ENCODE assay signal across 17 cellular contexts in genomic region chr2:105764059-105764458, GRCh38. TPM values are rescaled to one million over a fixed set of nuclear protein-coding genes. Genes with fewer than 3 reads are reported as not detected.
DNase-seq lines count a peak whose midpoint lies in the region; ATAC-seq and TF ChIP-seq lines count a peak whose summit lies in the region.
"Had no signal": no experiment of that assay in that cellular context is flagged by ENCODE, and none has a peak within 500 bp of the region (broad histone marks: within the 10 kb centered on the region; RNA-seq: fewer than 3 reads in every experiment).

No MANE protein-coding gene starts in this region.

- peaks cover 97% of the 10 kb centered on the region for H3K4me1 Mint-ChIP-seq in CD8-positive, alpha-beta T cell (ENCODE audit: low read depth)
- peaks cover 87% of the 10 kb centered on the region for H3K4me1 Mint-ChIP-seq in activated T-helper 1 cell treated with anti-CD3 and anti-CD28 coated beads, Interleukin-12 subunit alpha, Interleukin-12 subunit beta, Interleukin-2, Interleukin-4 antibody, amounts not matched to agents 30 ng/mL and 10 ng/mL and 1 ng/mL, durations not matched to agents 14 hours and 24 hours and 36 hours (ENCODE audit: low read depth)
- peaks cover 74 to 100% (median 94%) of the 10 kb centered on the region in 7 donors for H3K4me1 Mint-ChIP-seq in naive thymus-derived CD4-positive, alpha-beta T cell

- in situ Hi-C loops in ACHN (cut with HindIII; ENCODE audit: low pct_ligation_motif_present, low pct_unique_long_range_greater_than_20kb, low sequenced_read_pairs), result no loop called here

- intact Hi-C loops in CD8-positive, alpha-beta T cell (cut with DNase I, micrococcal nuclease), result loop anchor here in 1 of 2 experiments (1.0 kb wide), 1 partner anchor 10 kb away; no protein-coding TSS in a partner anchor
- intact Hi-C loops in activated T-helper 1 cell treated with anti-CD3 and anti-CD28 coated beads, Interleukin-12 subunit alpha, Interleukin-12 subunit beta, Interleukin-2, Interleukin-4 antibody, amounts not matched to agents 30 ng/mL and 10 ng/mL and 1 ng/mL, durations not matched to agents 14 hours and 24 hours and 36 hours (cut with micrococcal nuclease), result loop anchor here (1.0 kb wide), 1 partner anchor 8 kb away; no protein-coding TSS in a partner anchor
- intact Hi-C loops in naive thymus-derived CD4-positive, alpha-beta T cell (cut with micrococcal nuclease), result no loop called here
- intact Hi-C loops in adrenal gland (cut with DNase I), result no loop called here

- ATAC-seq in CD8-positive, alpha-beta T cell, result no peak
- no peak for ATAC-seq in naive thymus-derived CD4-positive, alpha-beta T cell
- ATAC-seq in HG03571 (IDR thresholded peaks at IDR 0.05; ENCODE audit: unreplicated experiment), result no peak

- no peak for TF ChIP-seq POLR2A in adrenal gland (IDR thresholded peaks at IDR 0.05)

- no peaks in the 10 kb centered on the region for H3K27me3 ChIP-seq in CD8-positive, alpha-beta T cell (ENCODE audit: insufficient read depth, low read length)
- no peaks in the 10 kb centered on the region for H3K27me3 ChIP-seq in naive thymus-derived CD4-positive, alpha-beta T cell (ENCODE audit: control insufficient read depth in 2 of 2, insufficient read depth in 2 of 2, low read length in 2 of 2)
- H3K27me3 ChIP-seq in adrenal gland, result no peaks in the 10 kb centered on the region
- H3K27me3 ChIP-seq: ovary had no signal

- no peaks in the 10 kb centered on the region for H3K9me3 Mint-ChIP-seq in CD8-positive, alpha-beta T cell
- no peaks in the 10 kb centered on the region for H3K9me3 Mint-ChIP-seq in activated T-helper 1 cell treated with anti-CD3 and anti-CD28 coated beads, Interleukin-12 subunit alpha, Interleukin-12 subunit beta, Interleukin-2, Interleukin-4 antibody, amounts not matched to agents 30 ng/mL and 10 ng/mL and 1 ng/mL, durations not matched to agents 14 hours and 24 hours and 36 hours
- peaks cover 0 to 8% (median 0%) of the 10 kb centered on the region in 11 donors for H3K9me3 Mint-ChIP-seq in naive thymus-derived CD4-positive, alpha-beta T cell

- CTCF ChIA-PET in CD8-positive, alpha-beta T cell (lab: Charles Lee), result interaction anchor here (1.0 to 2.3 kb wide), 4 partner anchors 13 to 187 kb away, joined by 3 to 7 read pairs (median 6); no protein-coding TSS in a partner anchor
- CTCF ChIA-PET in naive thymus-derived CD4-positive, alpha-beta T cell (lab: Charles Lee), result interaction anchor here (1.4 kb wide), 1 partner anchor 14 kb away, joined by 4 read pairs; no protein-coding TSS in a partner anchor

- H3K4me1 ChIP-seq in CD8-positive, alpha-beta T cell (ENCODE audit: insufficient read depth, low read length), result peaks cover 97% of the 10 kb centered on the region
- peaks cover 84 to 89% of the 10 kb centered on the region in 2 donors for H3K4me1 ChIP-seq in naive thymus-derived CD4-positive, alpha-beta T cell (ENCODE audit: control insufficient read depth in 2 of 2, insufficient read depth in 2 of 2, low read length in 2 of 2)
- H3K4me1 ChIP-seq in adrenal gland (replicated peaks in 1 of 2), result peaks cover 0 to 21% of the 10 kb centered on the region in 2 donors

- peak; percentile 5 for DNase-seq in activated CD4-positive, alpha-beta T cell treated with anti-CD3 and anti-CD28 coated beads for 48 hours
- no peak for DNase-seq in activated CD4-positive, alpha-beta T cell treated with anti-CD3 and anti-CD28 coated beads for 1 hour
- no peak for DNase-seq in CD8-positive, alpha-beta T cell
- DNase-seq in activated T-helper 1 cell treated with anti-CD3 and anti-CD28 coated beads, Interleukin-12 subunit alpha, Interleukin-12 subunit beta, Interleukin-2, Interleukin-4 antibody, amounts not matched to agents 30 ng/mL and 10 ng/mL and 1 ng/mL, durations not matched to agents 14 hours and 24 hours and 36 hours (ENCODE audit: low spot score), result no peak
- DNase-seq in naive thymus-derived CD4-positive, alpha-beta T cell, result no peak
- DNase-seq in adrenal gland, result no peak
- no peak for DNase-seq in ACHN
- DNase-seq: activated CD4-positive, alpha-beta T cell treated with anti-CD3 and anti-CD28 coated beads for 4 hours; foreskin melanocyte; GM23248; hypothalamus; islet precursor cell; NCI-H2081; NCI-H510A treated with DMSO at 0.1 percent for 48 hours; ovary had no signal

- peak overlapping the region; percentile 58 for H3K4me3 Mint-ChIP-seq in CD8-positive, alpha-beta T cell
- H3K4me3 Mint-ChIP-seq in activated T-helper 1 cell treated with anti-CD3 and anti-CD28 coated beads, Interleukin-12 subunit alpha, Interleukin-12 subunit beta, Interleukin-2, Interleukin-4 antibody, amounts not matched to agents 30 ng/mL and 10 ng/mL and 1 ng/mL, durations not matched to agents 14 hours and 24 hours and 36 hours, result no peak overlapping the region
- H3K4me3 Mint-ChIP-seq in naive thymus-derived CD4-positive, alpha-beta T cell, result peak overlapping the region; percentile 7 to 71 (median 64)

- H3K36me3 Mint-ChIP-seq in CD8-positive, alpha-beta T cell, result peaks cover 65% of the 10 kb centered on the region
- peaks cover 38% of the 10 kb centered on the region for H3K36me3 Mint-ChIP-seq in activated T-helper 1 cell treated with anti-CD3 and anti-CD28 coated beads, Interleukin-12 subunit alpha, Interleukin-12 subunit beta, Interleukin-2, Interleukin-4 antibody, amounts not matched to agents 30 ng/mL and 10 ng/mL and 1 ng/mL, durations not matched to agents 14 hours and 24 hours and 36 hours (ENCODE audit: low read depth)
- H3K36me3 Mint-ChIP-seq in naive thymus-derived CD4-positive, alpha-beta T cell, result peaks cover 7 to 43% (median 32%) of the 10 kb centered on the region in 5 donors

- no peak for TF ChIP-seq CTCF in CD8-positive, alpha-beta T cell (IDR thresholded peaks at IDR 0.05)
- TF ChIP-seq CTCF in adrenal gland (IDR thresholded peaks at IDR 0.05), result no peak

- H3K4me3 ChIP-seq in CD8-positive, alpha-beta T cell (ENCODE audit: low read depth, low read length), result peak overlapping the region; percentile 10
- peak overlapping the region; percentile 14 for H3K4me3 ChIP-seq in naive thymus-derived CD4-positive, alpha-beta T cell (ENCODE audit: low read length)
- H3K4me3 ChIP-seq in adrenal gland, result no peak overlapping the region
- H3K4me3 ChIP-seq: GM23248, lung, ovary had no signal

- no peaks in the 10 kb centered on the region for H3K9me3 ChIP-seq in CD8-positive, alpha-beta T cell (ENCODE audit: low read length)
- H3K9me3 ChIP-seq in naive thymus-derived CD4-positive, alpha-beta T cell (ENCODE audit: control insufficient read depth in 2 of 3, low read length in 3 of 3), result no peaks in the 10 kb centered on the region
- H3K9me3 ChIP-seq in adrenal gland (replicated peaks in 1 of 3), result no peaks in the 10 kb centered on the region
- H3K9me3 ChIP-seq: ovary had no signal

- H3K36me3 ChIP-seq in CD8-positive, alpha-beta T cell (ENCODE audit: insufficient read depth, low read length), result peaks cover 11% of the 10 kb centered on the region
- peaks cover 0 to 20% (median 0%) of the 10 kb centered on the region in 3 experiments for H3K36me3 ChIP-seq in naive thymus-derived CD4-positive, alpha-beta T cell (ENCODE audit: control insufficient read depth in 2 of 3, insufficient read depth in 3 of 3, low read length in 3 of 3)
- no peaks in the 10 kb centered on the region for H3K36me3 ChIP-seq in adrenal gland (replicated peaks in 1 of 2)
- H3K36me3 ChIP-seq: ovary had no signal

- peak overlapping the region; percentile 92 for H3K27ac Mint-ChIP-seq in CD8-positive, alpha-beta T cell
- H3K27ac Mint-ChIP-seq in activated T-helper 1 cell treated with anti-CD3 and anti-CD28 coated beads, Interleukin-12 subunit alpha, Interleukin-12 subunit beta, Interleukin-2, Interleukin-4 antibody, amounts not matched to agents 30 ng/mL and 10 ng/mL and 1 ng/mL, durations not matched to agents 14 hours and 24 hours and 36 hours, result peak overlapping the region; percentile 58
- H3K27ac Mint-ChIP-seq in naive thymus-derived CD4-positive, alpha-beta T cell, result peak overlapping the region; percentile 43 to 94 (median 86)

- no peaks in the 10 kb centered on the region for H3K27me3 Mint-ChIP-seq in CD8-positive, alpha-beta T cell (ENCODE audit: low read depth)
- H3K27me3 Mint-ChIP-seq in activated T-helper 1 cell treated with anti-CD3 and anti-CD28 coated beads, Interleukin-12 subunit alpha, Interleukin-12 subunit beta, Interleukin-2, Interleukin-4 antibody, amounts not matched to agents 30 ng/mL and 10 ng/mL and 1 ng/mL, durations not matched to agents 14 hours and 24 hours and 36 hours (ENCODE audit: insufficient read depth), result no peaks in the 10 kb centered on the region
- H3K27me3 Mint-ChIP-seq in naive thymus-derived CD4-positive, alpha-beta T cell, result no peaks in the 10 kb centered on the region

- H3K27ac ChIP-seq in CD8-positive, alpha-beta T cell (ENCODE audit: low read depth, low read length), result no peak overlapping the region
- peak overlapping the region; percentile 58 for H3K27ac ChIP-seq in naive thymus-derived CD4-positive, alpha-beta T cell (ENCODE audit: low read depth, low read length)
- no peak overlapping the region for H3K27ac ChIP-seq in adrenal gland
- H3K27ac ChIP-seq: GM23248, ovary had no signal

- WGBS in adrenal gland, 4 donors, result 58 to 84% (median 72%) methylated on average over 4 to 9 of the region's 9 CpGs

- POLR2A ChIA-PET in CD8-positive, alpha-beta T cell (lab: Charles Lee), result interaction anchor here (1.1 to 2.5 kb wide), 4 partner anchors 10 to 23 kb away, joined by 3 to 9 read pairs (median 4); no protein-coding TSS in a partner anchor
- POLR2A ChIA-PET in naive thymus-derived CD4-positive, alpha-beta T cell (lab: Charles Lee), result interaction anchor here (0.9 to 7.4 kb wide), 4 partner anchors 11 to 17 kb away, joined by 3 to 31 read pairs (median 10); no protein-coding TSS in a partner anchor

RNA-seq across cellular contexts. Expression of gene NCK2, which starts 19.3 kb away (rescaled TPM):
- 10 to 100 TPM; 59.0 to 60.3 TPM for total RNA-seq in CD8-positive, alpha-beta T cell
- total RNA-seq in activated T-helper 1 cell treated with anti-CD3 and anti-CD28 coated beads, Interleukin-12 subunit alpha, Interleukin-12 subunit beta, Interleukin-2, Interleukin-4 antibody, amounts not matched to agents 30 ng/mL and 10 ng/mL and 1 ng/mL, durations not matched to agents 14 hours and 24 hours and 36 hours, result 79.9 and 86.8 TPM in 2 replicates
- total RNA-seq in naive thymus-derived CD4-positive, alpha-beta T cell, result 100 to 1,000 TPM in 4 of 5 experiments, 10 to 100 TPM in 1; 75.3 to 134 (median 109) TPM
- 10 to 100 TPM; 30.8 to 73.0 TPM for polyA plus RNA-seq in naive thymus-derived CD4-positive, alpha-beta T cell
- 10 to 100 TPM; 29.8 to 56.0 (median 43.4) TPM for total RNA-seq in adrenal gland
- polyA plus RNA-seq in adrenal gland, result 10 to 100 TPM; 13.7 to 20.5 (median 18.2) TPM

Comparison
In these comparisons a context has a peak if more than half of its experiments do, and no peak if none do; other contexts are left out.
1. H3K4me3 ChIP-seq: peak in CD8-positive, alpha-beta T cell (single experiment) and naive thymus-derived CD4-positive, alpha-beta T cell (single experiment); none in adrenal gland (0 of 4).
2. Peak in every context shown above with its lines, with median percentiles within 50 percentile points of each other: H3K27ac Mint-ChIP-seq.